Comparison of ENCODE assay signal across 9 cellular contexts in genomic region chr11:2400761-2401435, GRCh38. TPM values are rescaled to one million over a fixed set of nuclear protein-coding genes. Genes with fewer than 3 reads are reported as not detected.
DNase-seq lines count a peak whose midpoint lies in the region; ATAC-seq and TF ChIP-seq lines count a peak whose summit lies in the region.
"Had no signal": no experiment of that assay in that cellular context is flagged by ENCODE, and none has a peak within 500 bp of the region (broad histone marks: within the 10 kb centered on the region; RNA-seq: fewer than 3 reads in every experiment).

No MANE protein-coding gene starts in this region.

- peaks cover 16% of the 10 kb centered on the region for H3K79me2 ChIP-seq in Karpas-422 (ENCODE audit: low read length)

- H3K9ac ChIP-seq in Karpas-422 (ENCODE audit: low read length), result peak overlapping the region; percentile 97

- no peaks in the 10 kb centered on the region for H3K9me3 Mint-ChIP-seq in naive B cell

- peak overlapping the region; percentile 88 to 97 (median 92) for H3K4me3 Mint-ChIP-seq in naive B cell

- TF ChIP-seq CTCF in dorsolateral prefrontal cortex (IDR thresholded peaks at IDR 0.05 in 54 of 56, conservative IDR thresholded peaks at IDR 0.05 in 2 of 56; ENCODE audit: low read depth in 1 of 56, partially characterized antibody in 56 of 56), result no peak

- peak overlapping the region; percentile 92 for H3K4me3 ChIP-seq in Karpas-422 (ENCODE audit: low read length)
- peak overlapping the region; percentile 65 to 100 (median 98) for H3K4me3 ChIP-seq in dorsolateral prefrontal cortex

- peak overlapping the region; percentile 84 for H3K4me2 ChIP-seq in Karpas-422 (ENCODE audit: low read depth, low read length, poor library complexity, severe bottlenecking)

- H3K27ac ChIP-seq in Karpas-422 (ENCODE audit: low read length) (peak overlapping the region; percentile 55), dorsolateral prefrontal cortex (peak overlapping the region in 57 of 59 donors; percentile 67 to 99 (median 90))

- H2AFZ ChIP-seq in Karpas-422 (ENCODE audit: low read length), result no peak overlapping the region

- peak overlapping the region; percentile 92 to 98 (median 96) for H3K27ac Mint-ChIP-seq in naive B cell

- no peaks in the 10 kb centered on the region for H3K36me3 Mint-ChIP-seq in naive B cell

- peaks cover 23% of the 10 kb centered on the region; the same call in 1 of the 2 replicates for H4K20me1 ChIP-seq in Karpas-422 (ENCODE audit: insufficient read depth, low read depth, low read length)

- H3K9me2 ChIP-seq in Karpas-422 (replicated peaks; ENCODE audit: insufficient read depth, low read length), result no peaks in the 10 kb centered on the region

- H3K36me3 ChIP-seq in Karpas-422 (ENCODE audit: insufficient read depth, low read length), result peaks cover 18% of the 10 kb centered on the region; the same call in 1 of the 2 replicates

- no peak for DNase-seq in Karpas-422
- peak in 4 of 10 donors; percentile 35 to 54 (median 40) for DNase-seq in dorsolateral prefrontal cortex
- DNase-seq in naive B cell, result no peak
- DNase-seq in mesenteric fat pad (ENCODE audit: low spot score), result no peak
- DNase-seq in NCI-H524 (lab: John Stamatoyannopoulos, UW), result no peak
- no peak for DNase-seq in SIG-M5 treated with dmso at 0.1 percent for 504 hours (lab: John Stamatoyannopoulos, UW; ENCODE audit: unreplicated experiment)

- H3K9me3 ChIP-seq in Karpas-422 (ENCODE audit: low read length), result no peaks in the 10 kb centered on the region

- H3K27me3 Mint-ChIP-seq in naive B cell, result no peaks in the 10 kb centered on the region

- intact Hi-C loops in dorsolateral prefrontal cortex (cut with DNase I), result loop anchor here in 1 of 2 donors (1.0 to 5.0 kb wide), 2 partner anchors 94 to 130 kb away; no protein-coding TSS in a partner anchor

- H3K4me1 Mint-ChIP-seq in naive B cell, result peaks cover 20 to 39% (median 28%) of the 10 kb centered on the region in 3 donors

- peaks cover 52% of the 10 kb centered on the region for H3K4me1 ChIP-seq in Karpas-422 (ENCODE audit: low read length)

- peak; percentile 12 for ATAC-seq in GM18519 (IDR thresholded peaks at IDR 0.05; ENCODE audit: low FRiP score, unreplicated experiment)
- no peak for ATAC-seq in naive B cell (ENCODE audit: low read depth in 2 of 2)
- no peak for ATAC-seq in HG02610 (IDR thresholded peaks at IDR 0.05; ENCODE audit: unreplicated experiment)

- H3K27me3 ChIP-seq in Karpas-422 (ENCODE audit: low read length), result no peaks in the 10 kb centered on the region
- H3K27me3 ChIP-seq in dorsolateral prefrontal cortex, result no peaks in the 10 kb centered on the region

RNA-seq across cellular contexts. Expression of gene TSSC4, which starts 0.3 kb away (rescaled TPM):
- total RNA-seq in Karpas-422 (2014; rRNA removed; shearing (Covaris generic); ENCODE audit: low replicate concordance), result 25.3 and 47.5 TPM in 2 replicates
- total RNA-seq in dorsolateral prefrontal cortex (10 to 100 TPM; 23.7 to 48.6 (median 34.3) TPM), mesenteric fat pad (55.2 TPM)
- polyA plus RNA-seq in naive B cell (ENCODE audit: low read depth in 6 of 6), result 10 to 100 TPM; 54.7 to 76.0 (median 67.9) TPM

RNA-seq across cellular contexts. Expression of gene CD81, which starts 23.8 kb away (rescaled TPM):
- 356 and 467 TPM in 2 replicates for total RNA-seq in Karpas-422 (2014; rRNA removed; shearing (Covaris generic); ENCODE audit: low replicate concordance)
- total RNA-seq in dorsolateral prefrontal cortex (100 to 1,000 TPM; 342 to 666 (median 436) TPM), mesenteric fat pad (723 TPM)
- 100 to 1,000 TPM; 110 to 279 (median 240) TPM for polyA plus RNA-seq in naive B cell (ENCODE audit: low read depth in 6 of 6)

RNA-seq across cellular contexts. Expression of gene TRPM5, which starts 43.4 kb away (rescaled TPM):
- not detected in 2 replicates for total RNA-seq in Karpas-422 (2014; rRNA removed; shearing (Covaris generic); ENCODE audit: low replicate concordance)
- total RNA-seq in dorsolateral prefrontal cortex (under 1 TPM in 11 of 120 experiments, not detected in 109; 0.10 to 0.21 (median 0.17) TPM), mesenteric fat pad (not detected)
- polyA plus RNA-seq in naive B cell (ENCODE audit: low read depth in 6 of 6), result not detected
- total RNA-seq: subcutaneous adipose tissue had no signal

RNA-seq across cellular contexts. Expression of gene KCNQ1, which starts 43.9 kb away (rescaled TPM):
- total RNA-seq in Karpas-422 (2014; rRNA removed; shearing (Covaris generic); ENCODE audit: low replicate concordance), result not detected in 2 replicates
- total RNA-seq in dorsolateral prefrontal cortex, result 1 to 10 TPM in 111 of 120 experiments, under 1 TPM in 9; 0.39 to 6.7 (median 2.1) TPM
- 10 to 100 TPM in 3 of 6 donors, 1 to 10 TPM in 3; 9.3 to 22.6 (median 10.3) TPM for polyA plus RNA-seq in naive B cell (ENCODE audit: low read depth in 6 of 6)
- total RNA-seq in mesenteric fat pad, result 10.7 TPM
